ENCODE assay signal across 25 cellular contexts in genomic region chr16:88463411-88463810, GRCh38. TPM values are rescaled to one million over a fixed set of nuclear protein-coding genes. Genes with fewer than 3 reads are reported as not detected.
DNase-seq lines count a peak whose midpoint lies in the region; ATAC-seq, FAIRE-seq and TF ChIP-seq lines count a peak whose summit lies in the region.
"Had no signal": no experiment of that assay in that cellular context is flagged by ENCODE, and none has a peak within 500 bp of the region (broad histone marks: within the 10 kb centered on the region; RNA-seq: fewer than 3 reads in every experiment).

No MANE protein-coding gene starts in this region.

- H3K27ac ChIP-seq in HepG2 (ENCODE audit: extremely low read length, insufficient read depth, low read length): no peak overlapping the region
- H3K27ac ChIP-seq in right lobe of liver: no peak overlapping the region
- no peak overlapping the region for H3K27ac ChIP-seq in HEK293 (ENCODE audit: extremely low read depth, low read depth, low read length)

- H3K4me3 ChIP-seq in HepG2 (replicated peaks in 1 of 3; ENCODE audit: insufficient read depth in 1 of 3, low read depth in 2 of 3, low read length in 3 of 3): no peak overlapping the region
- H3K4me3 ChIP-seq in right lobe of liver: no peak overlapping the region
- no peak overlapping the region for H3K4me3 ChIP-seq in HEK293 (ENCODE audit: low read depth, low read length)
- H3K4me3 ChIP-seq: MG63 had no signal

- peaks cover 66% of the 10 kb centered on the region for H4K20me1 ChIP-seq in HepG2 (ENCODE audit: insufficient read depth, low read length)

- in situ Hi-C loops in HepG2 (cut with HindIII; ENCODE audit: extremely low pct_ligation_motif_present, low pct_unique_long_range_greater_than_20kb): no loop called here
- in situ Hi-C loops in G401 (cut with HindIII; ENCODE audit: low sequenced_read_pairs): no loop called here

- ATAC-seq in HepG2 (no peak), right lobe of liver (no peak), memory B cell (ENCODE audit: low read depth) (no peak)
- no peak for ATAC-seq in stimulated activated memory B cell treated with anti-CD40 and anti-IgM and Interleukin-4, amounts not matched to agents 10 μg/mL and 1 μg/mL and 100 μg/mL, for 72 hours
- ATAC-seq: CD8-positive, alpha-beta T cell; Panc1 had no signal

- no peaks in the 10 kb centered on the region for H3K36me3 Mint-ChIP-seq in memory B cell
- no peaks in the 10 kb centered on the region for H3K36me3 Mint-ChIP-seq in stimulated activated memory B cell treated with anti-CD40 and anti-IgM and Interleukin-4, amounts not matched to agents 10 μg/mL and 1 μg/mL and 100 μg/mL, for 72 hours
- H3K36me3 Mint-ChIP-seq: CD8-positive, alpha-beta T cell had no signal

- H3K4me3 Mint-ChIP-seq in memory B cell: no peak overlapping the region
- H3K4me3 Mint-ChIP-seq in stimulated activated memory B cell treated with anti-CD40 and anti-IgM and Interleukin-4, amounts not matched to agents 10 μg/mL and 1 μg/mL and 100 μg/mL, for 72 hours: no peak overlapping the region
- H3K4me3 Mint-ChIP-seq: CD8-positive, alpha-beta T cell had no signal

- CTCF ChIA-PET in HepG2 (lab: Yijun Ruan, JAX; ENCODE audit: low intra/inter-chr PET ratio, low total read pairs): no interaction called here
- CTCF ChIA-PET in HEK293 (lab: Yijun Ruan, JAX): interaction anchor here (0.6 kb wide), 1 partner anchor 191 kb away, joined by 3 read pairs; no protein-coding TSS in a partner anchor

- H3K27me3 ChIP-seq in HepG2 (ENCODE audit: control insufficient read depth in 1 of 2, insufficient read depth in 2 of 2, low read length in 2 of 2): no peaks in the 10 kb centered on the region
- no peaks in the 10 kb centered on the region for H3K27me3 ChIP-seq in right lobe of liver
- H3K27me3 ChIP-seq: MG63 had no signal

- no peak for FAIRE-seq in HepG2 (lab: Jason Lieb, UNC)
- FAIRE-seq: A204.1, D721Med, GM19239, H54 had no signal

- no peak overlapping the region for H2AFZ ChIP-seq in HepG2 (ENCODE audit: low read length)

- peaks cover 4 to 5% of the 10 kb centered on the region in 2 experiments; a peak in 1 of 5 replicates for H3K36me3 ChIP-seq in HepG2 (replicated peaks in 1 of 2; ENCODE audit: control insufficient read depth in 1 of 2, insufficient read depth in 2 of 2, low read length in 2 of 2)
- H3K36me3 ChIP-seq in right lobe of liver: no peaks in the 10 kb centered on the region
- no peaks in the 10 kb centered on the region for H3K36me3 ChIP-seq in HEK293 (ENCODE audit: control insufficient read depth in 2 of 2, insufficient read depth in 1 of 2, low read length in 2 of 2)
- H3K36me3 ChIP-seq: MG63 had no signal

- H3K4me1 ChIP-seq in HepG2 (ENCODE audit: insufficient read depth, low read length): peaks cover 33% of the 10 kb centered on the region; the same call in 1 of the 2 replicates
- H3K4me1 ChIP-seq in right lobe of liver: peaks cover 0 to 18% (median 8%) of the 10 kb centered on the region in 4 donors
- H3K4me1 ChIP-seq in HEK293 (ENCODE audit: control insufficient read depth, insufficient read depth, low read length): no peaks in the 10 kb centered on the region

- peaks cover 80% of the 10 kb centered on the region for H3K79me2 ChIP-seq in HepG2 (ENCODE audit: insufficient read depth, low read length)

- TF ChIP-seq EP300 in HepG2 (IDR thresholded peaks at IDR 0.05; ENCODE audit: low read depth in 2 of 2, low read length in 2 of 2): no peak
- TF ChIP-seq EP300 in HepG2 (CRISPR knock-in tag; IDR thresholded peaks at IDR 0.05; ENCODE audit: borderline replicate concordance): no peak

- TF ChIP-seq RAD21 in HepG2 (CRISPR knock-in tag; IDR thresholded peaks at IDR 0.05): no peak

- peaks cover 25% of the 10 kb centered on the region for H3K4me1 Mint-ChIP-seq in memory B cell
- H3K4me1 Mint-ChIP-seq in stimulated activated memory B cell treated with anti-CD40 and anti-IgM and Interleukin-4, amounts not matched to agents 10 μg/mL and 1 μg/mL and 100 μg/mL, for 72 hours: peaks cover 93% of the 10 kb centered on the region

- intact Hi-C loops in HepG2 (cut with micrococcal nuclease; ENCODE audit: unreplicated experiment): no loop called here
- intact Hi-C loops in right lobe of liver (cut with DNase I): no loop called here

- H3K27ac Mint-ChIP-seq in memory B cell: peak overlapping the region; percentile 86
- peak overlapping the region; percentile 76 for H3K27ac Mint-ChIP-seq in stimulated activated memory B cell treated with anti-CD40 and anti-IgM and Interleukin-4, amounts not matched to agents 10 μg/mL and 1 μg/mL and 100 μg/mL, for 72 hours
- H3K27ac Mint-ChIP-seq: CD8-positive, alpha-beta T cell had no signal

- H3K9me3 ChIP-seq in HepG2 (ENCODE audit: low read length) (no peaks in the 10 kb centered on the region), right lobe of liver (no peaks in the 10 kb centered on the region), HEK293 (ENCODE audit: control insufficient read depth, insufficient read depth, low read depth, low read length) (no peaks in the 10 kb centered on the region)
- H3K9me3 ChIP-seq: MG63, SK-N-SH had no signal

- no peak overlapping the region for H3K9ac ChIP-seq in HepG2 (ENCODE audit: insufficient read depth, low read depth, low read length)
- H3K9ac ChIP-seq: SK-N-SH had no signal

- TF ChIP-seq POLR2A in HepG2 (IDR thresholded peaks at IDR 0.05; ENCODE audit: insufficient read depth in 1 of 2, low read depth in 2 of 2, low read length in 2 of 2): no peak
- no peak for TF ChIP-seq POLR2A in right lobe of liver (IDR thresholded peaks at IDR 0.05)

- no peak for TF ChIP-seq CTCF in HepG2 (CRISPR knock-in tag; IDR thresholded peaks at IDR 0.05)
- no peak for TF ChIP-seq CTCF in right lobe of liver (IDR thresholded peaks at IDR 0.05)
- no peak for TF ChIP-seq CTCF in HEK293 (tag by site-specific recombination; IDR thresholded peaks at IDR 0.05)

- 93% methylated on average over 16 of the region's 16 CpGs for WGBS in HepG2 (ENCODE audit: low lambda C conversion rate)
- 73% methylated on average over 6 of the region's 16 CpGs for WGBS in right lobe of liver (ENCODE audit: insufficient coverage, low coverage, low lambda C conversion rate, missing lambda C conversion rate)

- no peaks in the 10 kb centered on the region for H3K9me3 Mint-ChIP-seq in memory B cell
- H3K9me3 Mint-ChIP-seq in stimulated activated memory B cell treated with anti-CD40 and anti-IgM and Interleukin-4, amounts not matched to agents 10 μg/mL and 1 μg/mL and 100 μg/mL, for 72 hours: no peaks in the 10 kb centered on the region
- H3K9me3 Mint-ChIP-seq: CD8-positive, alpha-beta T cell had no signal

- no TSS peak for BruUV-seq in HepG2 (replicated peaks; lab: Mats Ljungman, UMichigan)

- no peaks in the 10 kb centered on the region for H3K27me3 Mint-ChIP-seq in memory B cell
- no peaks in the 10 kb centered on the region for H3K27me3 Mint-ChIP-seq in stimulated activated memory B cell treated with anti-CD40 and anti-IgM and Interleukin-4, amounts not matched to agents 10 μg/mL and 1 μg/mL and 100 μg/mL, for 72 hours

- DNase-seq in HepG2 (ENCODE audit: low spot score): no peak
- DNase-seq in right lobe of liver: no peak
- DNase-seq in memory B cell (ENCODE audit: low spot score in 2 of 2): no peak
- no peak for DNase-seq in G401 (ENCODE audit: low spot score)
- DNase-seq in NK-92 treated with Interleukin-12 subunit alpha and Interleukin-12 subunit beta, amount 100 ng/mL, for 24 hours (lab: John Stamatoyannopoulos, UW): no peak
- no peak for DNase-seq in stimulated activated naive CD4-positive, alpha-beta T cell (lab: John Stamatoyannopoulos, UW)
- DNase-seq: CD8-positive, alpha-beta T cell; DMS53; GF-D8; MG63; NCI-H1417; NCI-H1694 treated with DMSO at 0.1 percent for 48 hours; NCI-H2081 treated with DMSO at 0.1 percent for 48 hours; NCI-H2171 treated with DMSO at 0.1 percent for 48 hours; NCI-H446; NCI-H526; SIG-M5; SK-N-SH had no signal

- no peak overlapping the region for H3K4me2 ChIP-seq in HepG2 (ENCODE audit: low read depth, low read length)

- POLR2A ChIA-PET in HepG2 (lab: Yijun Ruan, JAX): no interaction called here
- POLR2A ChIA-PET in HEK293 (lab: Yijun Ruan, JAX): no interaction called here

TF ChIP-seq in HepG2, 621 proteins besides CTCF, POLR2A, EP300 and RAD21 (continues in another document):
- TF ChIP-seq MTA1 (CRISPR knock-in tag; IDR thresholded peaks at IDR 0.05; ENCODE audit: borderline replicate concordance): 0 out of 2 replicates have a peak, but pooled peaks have one; percentile 23

RNA-seq across cellular contexts. Expression of gene ZFPM1, which starts 10.3 kb away (rescaled TPM):
- 3.4 and 3.8 TPM in 2 replicates for total RNA-seq in HepG2 (2016; rRNA removed; fragmentation: Illumina TruSeq; extraction: Trizol)
- 0.81 and 2.1 TPM in 2 replicates for total RNA-seq in HepG2 (2016; cell fraction: cytosol; rRNA removed; fragmentation: Illumina TruSeq; extraction: Trizol; ENCODE audit: low read depth)
- total RNA-seq in HepG2 (2016; cell fraction: insoluble cytoplasmic fraction; rRNA removed; fragmentation: Illumina TruSeq; extraction: Trizol): 3.4 and 3.9 TPM in 2 replicates
- total RNA-seq in HepG2 (2016; cell fraction: membrane; rRNA removed; fragmentation: Illumina TruSeq; extraction: Trizol): 3.4 and 4.3 TPM in 2 replicates
- 3.4 and 6.6 TPM in 2 replicates for total RNA-seq in HepG2 (2016; cell fraction: nucleus; rRNA removed; fragmentation: Illumina TruSeq; extraction: Trizol)
- 1.3 and 1.7 TPM in 2 replicates for polyA plus RNA-seq in HepG2 (2011; rRNA removed)
- polyA plus RNA-seq in HepG2 (2011; cell fraction: cytosol; rRNA removed): 0.79 and 1.3 TPM in 2 replicates
- 7.1 and 7.6 TPM in 2 replicates for polyA plus RNA-seq in HepG2 (2011; cell fraction: nucleus; rRNA removed)
- polyA plus RNA-seq in HepG2 (2012): 7.2 and 7.6 TPM in 2 replicates
- 1.2 TPM in 2 replicates for polyA plus RNA-seq in HepG2 (2016; cell fraction: cytosol; fragmentation: Illumina TruSeq; extraction: Trizol; ENCODE audit: low read depth)
- polyA plus RNA-seq in HepG2 (2016; cell fraction: insoluble cytoplasmic fraction; fragmentation: Illumina TruSeq; extraction: Trizol; ENCODE audit: low read depth): 3.7 and 8.7 TPM in 2 replicates
- polyA plus RNA-seq in HepG2 (2016; cell fraction: membrane; fragmentation: Illumina TruSeq; extraction: Trizol; ENCODE audit: low read depth): 2.7 and 4.8 TPM in 2 replicates
- polyA plus RNA-seq in HepG2 (2016; cell fraction: nucleus; fragmentation: Illumina TruSeq; extraction: Trizol; ENCODE audit: insufficient read depth, low read depth): 14.0 and 14.3 TPM in 2 replicates
- 0.98 and 4.2 TPM in 2 replicates for polyA minus RNA-seq in HepG2 (2011; rRNA and poly(A)+ RNA removed; ENCODE audit: low replicate concordance)
- polyA minus RNA-seq in HepG2 (2011; cell fraction: cytosol; rRNA and poly(A)+ RNA removed): 2.7 and 6.6 TPM in 2 replicates
- polyA minus RNA-seq in HepG2 (2011; cell fraction: nucleus; rRNA and poly(A)+ RNA removed): 5.0 and 7.5 TPM in 2 replicates
- 10 to 100 TPM in 2 of 6 experiments, 1 to 10 TPM in 4; 3.8 to 15.5 (median 8.3) TPM for total RNA-seq in right lobe of liver
- total RNA-seq in G401 (2014; rRNA removed; shearing (Covaris generic)): 0.55 and 1.2 TPM in 2 replicates

Comparison
In these comparisons a context has a peak if more than half of its experiments do, and no peak if none do; other contexts are left out.
1. Of the 63 proteins assayed by ChIP-seq in both HepG2 and HEK293: peak only in HepG2: none; only in HEK293: PRDM4; in both: none; in neither: 62.